Comparison of ENCODE assay signal across 14 cellular contexts in the genomic region with DNA sequence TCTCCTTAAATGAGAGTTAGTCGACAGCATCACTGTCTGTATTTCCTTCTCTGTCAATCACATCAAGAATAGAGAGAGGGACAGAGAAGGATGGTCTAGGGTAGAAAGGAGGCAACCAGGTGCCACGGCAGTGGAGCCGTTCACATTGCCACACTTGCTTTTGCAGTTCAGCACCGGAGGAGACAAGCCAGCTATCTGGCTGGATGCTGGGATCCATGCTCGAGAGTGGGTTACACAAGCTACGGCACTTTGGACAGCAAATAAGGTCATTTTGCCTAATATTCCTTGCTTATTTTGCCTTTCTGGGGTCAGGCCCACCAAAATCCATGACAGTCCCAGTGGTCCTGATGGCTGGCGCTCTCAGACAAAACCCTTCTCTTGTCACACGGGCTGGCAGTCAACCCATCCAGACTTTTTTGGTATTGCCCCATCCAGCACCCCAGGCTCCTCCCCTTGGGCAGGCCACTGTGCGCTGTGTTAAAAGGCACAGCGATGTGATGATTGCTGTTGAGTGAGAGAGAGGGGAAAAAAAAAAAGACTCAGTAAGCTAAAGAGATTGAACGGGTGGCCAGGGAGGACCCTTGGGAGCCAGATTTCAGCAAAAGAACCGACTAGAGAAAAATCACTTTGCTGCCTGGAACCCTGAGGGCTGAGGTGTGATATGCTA. TPM values are rescaled to one million over a fixed set of nuclear protein-coding genes. Genes with fewer than 3 reads are reported as not detected.
A peak's percentile ranks its signal among the peaks of the same experiment; 100 is the strongest.
DNase-seq lines count a peak whose midpoint lies in the region; ATAC-seq and TF ChIP-seq lines count a peak whose summit lies in the region.
"Had no signal": no experiment of that assay in that cellular context is flagged by ENCODE, and none has a peak within 500 bp of the region (broad histone marks: within the 10 kb centered on the region; RNA-seq: fewer than 3 reads in every experiment).

No MANE protein-coding gene starts in this region.

- POLR2A ChIA-PET in activated CD8-positive, alpha-beta T cell treated with anti-CD3 and anti-CD28 coated beads, Interleukin-2, amount 10 ng/mL, durations not matched to agents 7 days and 5 days (lab: Charles Lee) = no interaction called here

- no peaks in the 10 kb centered on the region for H3K36me3 Mint-ChIP-seq in activated CD8-positive, alpha-beta T cell treated with anti-CD3 and anti-CD28 coated beads, Interleukin-2, amount 10 ng/mL, durations not matched to agents 7 days and 5 days (ENCODE audit: low read depth)
- H3K36me3 Mint-ChIP-seq: activated naive CD8-positive, alpha-beta T cell treated with anti-CD3 and anti-CD28 coated beads, Interleukin-2, amount 10 ng/mL, durations not matched to agents 7 days and 5 days had no signal

- no peak overlapping the region for H3K27ac Mint-ChIP-seq in activated CD8-positive, alpha-beta T cell treated with anti-CD3 and anti-CD28 coated beads, Interleukin-2, amount 10 ng/mL, durations not matched to agents 7 days and 5 days
- H3K27ac Mint-ChIP-seq: activated naive CD8-positive, alpha-beta T cell treated with anti-CD3 and anti-CD28 coated beads, Interleukin-2, amount 10 ng/mL, durations not matched to agents 7 days and 5 days had no signal

- H3K9me3 Mint-ChIP-seq in activated CD8-positive, alpha-beta T cell treated with anti-CD3 and anti-CD28 coated beads, Interleukin-2, amount 10 ng/mL, durations not matched to agents 7 days and 5 days (ENCODE audit: insufficient read depth) = no peaks in the 10 kb centered on the region
- H3K9me3 Mint-ChIP-seq: activated naive CD8-positive, alpha-beta T cell treated with anti-CD3 and anti-CD28 coated beads, Interleukin-2, amount 10 ng/mL, durations not matched to agents 7 days and 5 days had no signal

- peak; percentile 29 for DNase-seq in NCI-H82 (lab: John Stamatoyannopoulos, UW)
- no peak for DNase-seq in NCI-H82 treated with DMSO at 0.1 percent for 48 hours (lab: John Stamatoyannopoulos, UW; ENCODE audit: unreplicated experiment)
- peak; percentile 38 to 55 for DNase-seq in SHP77 (lab: John Stamatoyannopoulos, UW)
- DNase-seq in tibial artery = no peak
- no peak for DNase-seq in GM19238 (ENCODE audit: insufficient read length, low spot score)
- DNase-seq in activated CD8-positive, alpha-beta T cell treated with anti-CD3 and anti-CD28 coated beads, Interleukin-2, amount 10 ng/mL, durations not matched to agents 7 days and 5 days = no peak
- no peak for DNase-seq in GF-D8 (lab: John Stamatoyannopoulos, UW)
- DNase-seq: activated naive CD8-positive, alpha-beta T cell treated with anti-CD3 and anti-CD28 coated beads, Interleukin-2, amount 10 ng/mL, durations not matched to agents 7 days and 5 days; foreskin fibroblast had no signal

- H3K27me3 ChIP-seq in iPS-20b (ENCODE audit: insufficient read depth, low read length) = peaks cover 3% of the 10 kb centered on the region; the same call in 1 of the 2 replicates
- H3K27me3 ChIP-seq in tibial artery = no peaks in the 10 kb centered on the region

- H3K27ac ChIP-seq in iPS-20b (ENCODE audit: low read length) (no peak overlapping the region), tibial artery (peak overlapping the region; percentile 14 to 61)

- H3K4me1 ChIP-seq in iPS-20b (ENCODE audit: insufficient read depth, low read length) (peaks cover 39% of the 10 kb centered on the region; the same call in 1 of the 2 replicates), tibial artery (peaks cover 0 to 53% (median 21%) of the 10 kb centered on the region in 4 donors)

- ATAC-seq in activated CD8-positive, alpha-beta T cell treated with anti-CD3 and anti-CD28 coated beads, Interleukin-2, amount 10 ng/mL, durations not matched to agents 7 days and 5 days = no peak
- ATAC-seq: HepG2, Right ventricle myocardium inferior had no signal

- peak overlapping the region; percentile 1; the same call in 1 of the 2 replicates for H3K9ac ChIP-seq in iPS-20b (ENCODE audit: low read depth, low read length)

- intact Hi-C loops in tibial artery (cut with DNase I; ENCODE audit: low total_unique reads) = loop anchor here (5.0 to 10.0 kb wide), 3 partner anchors 120 to 390 kb away; partner anchors contain the start of gene COPG2

- H3K27me3 Mint-ChIP-seq in activated CD8-positive, alpha-beta T cell treated with anti-CD3 and anti-CD28 coated beads, Interleukin-2, amount 10 ng/mL, durations not matched to agents 7 days and 5 days (ENCODE audit: low read depth) = peaks cover 6% of the 10 kb centered on the region

- TF ChIP-seq CTCF in tibial artery (IDR thresholded peaks at IDR 0.05) = no peak

- no peak overlapping the region for H3K4me3 Mint-ChIP-seq in activated CD8-positive, alpha-beta T cell treated with anti-CD3 and anti-CD28 coated beads, Interleukin-2, amount 10 ng/mL, durations not matched to agents 7 days and 5 days
- H3K4me3 Mint-ChIP-seq: activated naive CD8-positive, alpha-beta T cell treated with anti-CD3 and anti-CD28 coated beads, Interleukin-2, amount 10 ng/mL, durations not matched to agents 7 days and 5 days had no signal

- H3K4me1 Mint-ChIP-seq in activated CD8-positive, alpha-beta T cell treated with anti-CD3 and anti-CD28 coated beads, Interleukin-2, amount 10 ng/mL, durations not matched to agents 7 days and 5 days (ENCODE audit: low read depth) = peaks cover 8% of the 10 kb centered on the region

- H3K36me3 ChIP-seq in iPS-20b (ENCODE audit: insufficient read depth, low read depth, low read length) (no peaks in the 10 kb centered on the region), tibial artery (no peaks in the 10 kb centered on the region)

- H3K4me3 ChIP-seq in iPS-20b (ENCODE audit: low read length) = no peak overlapping the region
- H3K4me3 ChIP-seq in tibial artery = peak overlapping the region; percentile 13 to 28

- CTCF ChIA-PET in activated CD8-positive, alpha-beta T cell treated with anti-CD3 and anti-CD28 coated beads, Interleukin-2, amount 10 ng/mL, durations not matched to agents 7 days and 5 days (lab: Charles Lee) = no interaction called here

- H3K9me3 ChIP-seq in iPS-20b (ENCODE audit: insufficient read depth, low read depth, low read length) (no peaks in the 10 kb centered on the region), tibial artery (no peaks in the 10 kb centered on the region)

RNA-seq across cellular contexts. Expression of gene CPA2, which starts 8.5 kb away (rescaled TPM):
- total RNA-seq in activated CD8-positive, alpha-beta T cell treated with anti-CD3 and anti-CD28 coated beads, Interleukin-2, amount 10 ng/mL, durations not matched to agents 7 days and 5 days = not detected
- total RNA-seq: activated naive CD8-positive, alpha-beta T cell treated with anti-CD3 and anti-CD28 coated beads, Interleukin-2, amount 10 ng/mL, durations not matched to agents 7 days and 5 days; HepG2; kidney epithelial cell; Right ventricle myocardium inferior; ureter had no signal

RNA-seq across cellular contexts. Expression of gene CPA4, which starts 17.8 kb away (rescaled TPM):
- total RNA-seq in activated CD8-positive, alpha-beta T cell treated with anti-CD3 and anti-CD28 coated beads, Interleukin-2, amount 10 ng/mL, durations not matched to agents 7 days and 5 days = not detected
- total RNA-seq: activated naive CD8-positive, alpha-beta T cell treated with anti-CD3 and anti-CD28 coated beads, Interleukin-2, amount 10 ng/mL, durations not matched to agents 7 days and 5 days; Right ventricle myocardium inferior; ureter had no signal

Comparison
In these comparisons a context has a peak if more than half of its experiments do, and no peak if none do; other contexts are left out.
1. DNase-seq: peak in NCI-H82 (single experiment) and SHP77 (2 of 2); none in NCI-H82 treated with DMSO at 0.1 percent for 48 hours (single experiment), tibial artery (0 of 2), GM19238 (single experiment), activated CD8-positive, alpha-beta T cell treated with anti-CD3 and anti-CD28 coated beads, Interleukin-2, amount 10 ng/mL, durations not matched to agents 7 days and 5 days (single experiment) and GF-D8 (single experiment).